Comparison of ENCODE assay signal across 16 cellular contexts in genomic region chr2:233617476-233617875, GRCh38. TPM values are rescaled to one million over a fixed set of nuclear protein-coding genes. Genes with fewer than 3 reads are reported as not detected.
"Had no signal": no experiment of that assay in that cellular context is flagged by ENCODE, and none has a peak within 500 bp of the region (broad histone marks: within the 10 kb centered on the region; RNA-seq: fewer than 3 reads in every experiment).

Gene UGT1A8 (plus strand): TSS chr2:233617633. CDS start chr2:233617708, 75 bp downstream.

RNA-seq across cellular contexts. Expression of gene UGT1A8, which starts in this region (rescaled TPM):
- total RNA-seq: kidney, left ventricle myocardium inferior, lower leg skin, mesothelial cell of epicardium, mononuclear cell, natural killer cell, occipital lobe, osteocyte, posterior vena cava, psoas muscle, sigmoid colon, smooth muscle cell, temporal lobe, tibial nerve, upper lobe of left lung had no signal
- polyA plus RNA-seq: lung, psoas muscle, smooth muscle cell had no signal
